Comparison of ENCODE assay signal across 15 cellular contexts in the genomic region with DNA sequence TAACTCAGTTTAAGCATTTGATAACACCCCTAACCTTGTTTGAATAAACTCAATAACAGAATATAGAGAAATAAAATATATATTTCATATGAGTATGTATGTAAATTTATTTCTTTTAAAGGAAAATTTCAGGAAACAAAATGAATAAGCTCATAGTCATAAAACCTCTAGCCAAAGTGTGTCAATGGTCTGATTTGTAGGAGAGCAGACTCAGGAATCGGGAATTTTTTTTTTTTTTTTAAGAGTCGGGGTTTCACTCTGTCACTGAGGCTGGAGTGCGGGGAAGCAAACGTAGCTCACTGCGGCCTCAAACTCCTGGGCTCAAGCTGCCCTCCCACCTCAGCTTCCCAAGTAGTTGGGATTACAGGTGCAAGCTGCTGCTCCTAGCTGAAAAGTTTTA. TPM values are rescaled to one million over a fixed set of nuclear protein-coding genes. Genes with fewer than 3 reads are reported as not detected.
DNase-seq lines count a peak whose midpoint lies in the region; ATAC-seq and TF ChIP-seq lines count a peak whose summit lies in the region.
"Had no signal": no experiment of that assay in that cellular context is flagged by ENCODE, and none has a peak within 500 bp of the region (broad histone marks: within the 10 kb centered on the region; RNA-seq: fewer than 3 reads in every experiment).

No MANE protein-coding gene starts in this region.

- intact Hi-C loops in body of pancreas (cut with DNase I) = no loop called here

- H3K27ac ChIP-seq in GM23248 (no peak overlapping the region), body of pancreas (peak overlapping the region in 1 of 4 donors; percentile 86)
- H3K27ac ChIP-seq: epithelial cell of prostate, prostate gland had no signal

- H3K9me3 ChIP-seq in GM23248 (ENCODE audit: low read depth) = no peaks in the 10 kb centered on the region
- no peaks in the 10 kb centered on the region for H3K9me3 ChIP-seq in skeletal muscle satellite cell (replicated peaks; ENCODE audit: low read length)
- H3K9me3 ChIP-seq in body of pancreas = no peaks in the 10 kb centered on the region
- H3K9me3 ChIP-seq: prostate gland had no signal

- peaks cover 7% of the 10 kb centered on the region; the same call in 1 of the 2 replicates for H4K20me1 ChIP-seq in GM23248 (ENCODE audit: insufficient read depth)

- H3K36me3 ChIP-seq in GM23248 (ENCODE audit: low read depth) (no peaks in the 10 kb centered on the region), skeletal muscle satellite cell (ENCODE audit: insufficient read depth, low read length) (no peaks in the 10 kb centered on the region), body of pancreas (replicated peaks in 1 of 2; ENCODE audit: insufficient read depth in 1 of 2, low read depth in 2 of 2) (no peaks in the 10 kb centered on the region)
- H3K36me3 ChIP-seq: prostate gland had no signal

- in situ Hi-C loops in GM23248 (cut with MboI) = no loop called here

- H3K4me3 ChIP-seq in GM23248 (peak overlapping the region; percentile 87), fibroblast of villous mesenchyme (ENCODE audit: low read depth, low read length) (peak overlapping the region; percentile 83), skeletal muscle satellite cell (ENCODE audit: low read length) (peak overlapping the region; percentile 88), body of pancreas (no peak overlapping the region)
- H3K4me3 ChIP-seq: prostate gland had no signal

- no peaks in the 10 kb centered on the region for H3K9me2 ChIP-seq in GM23248 (ENCODE audit: insufficient read depth)

- peaks cover 33% of the 10 kb centered on the region for H3F3A ChIP-seq in GM23248 (ENCODE audit: insufficient read depth)

- H3K27me3 ChIP-seq in GM23248 (replicated peaks; ENCODE audit: insufficient read depth) (no peaks in the 10 kb centered on the region), skeletal muscle satellite cell (ENCODE audit: control insufficient read depth, insufficient read depth, low read length) (no peaks in the 10 kb centered on the region), body of pancreas (no peaks in the 10 kb centered on the region)

- H3K9ac ChIP-seq in GM23248 (peak overlapping the region; percentile 83), skeletal muscle satellite cell (ENCODE audit: low read depth, low read length) (peak overlapping the region; percentile 94)

- TF ChIP-seq CTCF in fibroblast of villous mesenchyme (IDR thresholded peaks at IDR 0.05; ENCODE audit: insufficient read depth, low read depth, low read length) (no peak), body of pancreas (IDR thresholded peaks at IDR 0.05) (no peak)

- DNase-seq in GM23248 = peak; percentile 42
- peak; percentile 5 for DNase-seq in RPMI8226
- no peak for DNase-seq in fibroblast of villous mesenchyme (ENCODE audit: low read depth)
- no peak for DNase-seq in 8988T
- no peak for DNase-seq in A172 (ENCODE audit: low spot score)
- DNase-seq in NCI-H748 treated with DMSO at 0.1 percent for 48 hours (lab: John Stamatoyannopoulos, UW) = no peak
- DNase-seq in body of pancreas = no peak
- DNase-seq: activated gamma-delta T cell; NCI-H774; SHP77; stimulated activated CD4-positive, alpha-beta T cell treated with anti-CD3 and anti-CD28 coated beads, Interleukin-4, amount 100 ng/mL, for 4 hours; stimulated activated naive CD8-positive, alpha-beta T cell treated with anti-CD3 and anti-CD28 coated beads, Interleukin-15, Interleukin-2, amounts not matched to agents 100 U/mL and 50 U/mL, for 24 hours had no signal

- no peak for ATAC-seq in body of pancreas
- ATAC-seq: stimulated activated naive CD8-positive, alpha-beta T cell treated with anti-CD3 and anti-CD28 coated beads, Interleukin-15, Interleukin-2, amounts not matched to agents 100 U/mL and 50 U/mL, for 24 hours had no signal

- peaks cover 67% of the 10 kb centered on the region for H3K79me2 ChIP-seq in GM23248 (ENCODE audit: insufficient read depth)

- H3K4me2 ChIP-seq in GM23248 (ENCODE audit: unreplicated experiment) (peak overlapping the region; percentile 88), skeletal muscle satellite cell (ENCODE audit: low read length) (peak overlapping the region; percentile 84)

- H3K4me1 ChIP-seq in GM23248 (ENCODE audit: insufficient read depth) (peaks cover 36% of the 10 kb centered on the region), skeletal muscle satellite cell (ENCODE audit: control insufficient read depth, insufficient read depth, low read length) (peaks cover 35% of the 10 kb centered on the region), body of pancreas (peaks cover 19% of the 10 kb centered on the region)
- H3K4me1 ChIP-seq: prostate gland had no signal

- H2AFZ ChIP-seq in GM23248 = no peak overlapping the region

- TF ChIP-seq POLR2A in body of pancreas (IDR thresholded peaks at IDR 0.05) = no peak

- WGBS in GM23248 (ENCODE audit: low coverage in 1 of 2, low lambda C conversion rate in 2 of 2, missing lambda C conversion rate in 2 of 2), 2 experiments = 80 to 83% methylated on average over 5 of the region's 5 CpGs
- WGBS in body of pancreas, 2 donors = 54 to 68% methylated on average over 5 of the region's 5 CpGs

RNA-seq across cellular contexts. Expression of gene PKD2, which starts 2.4 kb away (rescaled TPM):
- 125 and 136 TPM in 2 replicates for total RNA-seq in GM23248 (2014; rRNA removed; shearing (Covaris generic))
- 33.0 and 35.0 TPM in 2 replicates for polyA plus RNA-seq in GM23248 (2016; fragmentation: Nextera tagmentation; extraction: Ambion mirVana)
- total RNA-seq in fibroblast of villous mesenchyme = 110 and 161 TPM in 2 replicates
- 32.3 and 32.7 TPM in 2 replicates for total RNA-seq in skeletal muscle satellite cell (2012; rRNA removed)
- 28.3 and 42.4 TPM in 2 replicates for total RNA-seq in A172 (2014; rRNA removed; shearing (Covaris generic))
- total RNA-seq in body of pancreas = 10 to 100 TPM; 29.8 to 33.6 TPM

RNA-seq across cellular contexts. Expression of gene SPP1, which starts 34.4 kb away (rescaled TPM):
- 2.7 and 3.1 TPM in 2 replicates for total RNA-seq in GM23248 (2014; rRNA removed; shearing (Covaris generic))
- 3.5 and 4.4 TPM in 2 replicates for polyA plus RNA-seq in GM23248 (2016; fragmentation: Nextera tagmentation; extraction: Ambion mirVana)
- 3.9 and 11.3 TPM in 2 replicates for total RNA-seq in fibroblast of villous mesenchyme
- 2.0 and 3.5 TPM in 2 replicates for total RNA-seq in skeletal muscle satellite cell (2012; rRNA removed)
- 75.5 and 130 TPM in 2 replicates for total RNA-seq in A172 (2014; rRNA removed; shearing (Covaris generic))
- total RNA-seq in body of pancreas = 100 to 1,000 TPM in 1 of 2 donors, 10 to 100 TPM in 1; 62.8 to 154 TPM

Comparison
In these comparisons a context has a peak if more than half of its experiments do, and no peak if none do; other contexts are left out.
1. DNase-seq: peak in GM23248 (single experiment) and RPMI8226 (single experiment); none in fibroblast of villous mesenchyme (single experiment), 8988T (single experiment), A172 (single experiment), NCI-H748 treated with DMSO at 0.1 percent for 48 hours (single experiment) and body of pancreas (0 of 4).
2. H3K4me3 ChIP-seq: peak in GM23248 (single experiment), fibroblast of villous mesenchyme (single experiment) and skeletal muscle satellite cell (single experiment); none in body of pancreas (0 of 2).